25 cellular contexts compared by ENCODE assay signal in genomic region chr2:136185991-136186771, GRCh38.
DNase-seq lines count a peak whose midpoint lies in the region; ATAC-seq and TF ChIP-seq lines count a peak whose summit lies in the region.
"Had no signal": no experiment of that assay in that cellular context is flagged by ENCODE, and none has a peak within 500 bp of the region (broad histone marks: within the 10 kb centered on the region; RNA-seq: fewer than 3 reads in every experiment).

No MANE protein-coding gene starts in this region.

- no peak overlapping the region for H3K27ac Mint-ChIP-seq in activated CD4-positive, alpha-beta memory T cell treated with anti-CD3 and anti-CD28 coated beads for 36 hours
- no peak overlapping the region for H3K27ac Mint-ChIP-seq in activated CD4-positive, alpha-beta memory T cell treated with anti-CD3 and anti-CD28 coated beads, Interleukin-2, amount 10 ng/mL, durations not matched to agents 7 days and 5 days
- H3K27ac Mint-ChIP-seq in T-cell (no peak overlapping the region), glutamatergic neuron (ENCODE audit: unreplicated experiment) (no peak overlapping the region)
- H3K27ac Mint-ChIP-seq: activated naive CD8-positive, alpha-beta T cell treated with anti-CD3 and anti-CD28 coated beads for 36 hours; activated T-helper 1 cell treated with anti-CD3 and anti-CD28 coated beads, Interleukin-12 subunit alpha, Interleukin-12 subunit beta, Interleukin-2, Interleukin-4 antibody, amounts not matched to agents 30 ng/mL and 10 ng/mL and 1 ng/mL, durations not matched to agents 14 hours and 24 hours and 36 hours had no signal

- TF ChIP-seq CTCF in glutamatergic neuron (IDR thresholded peaks at IDR 0.05; ENCODE audit: partially characterized antibody, unreplicated experiment), result no peak

- CTCF ChIA-PET in activated CD4-positive, alpha-beta memory T cell treated with anti-CD3 and anti-CD28 coated beads for 36 hours (lab: Charles Lee), result no interaction called here
- CTCF ChIA-PET in activated CD4-positive, alpha-beta memory T cell treated with anti-CD3 and anti-CD28 coated beads, Interleukin-2, amount 10 ng/mL, durations not matched to agents 7 days and 5 days (lab: Charles Lee), result no interaction called here
- CTCF ChIA-PET in T-cell (lab: Charles Lee), result interaction anchor here in 1 of 2 donors (1.3 kb wide), 1 partner anchor 40 kb away, joined by 3 read pairs; no protein-coding TSS in a partner anchor

- H3K27ac ChIP-seq in substantia nigra (ENCODE audit: low read depth, low read length, poor library complexity, severe bottlenecking), result no peak overlapping the region
- H3K27ac ChIP-seq: cardiac muscle cell, dorsolateral prefrontal cortex, epithelial cell of prostate, gastrocnemius medialis, psoas muscle, spleen, vagina, WERI-Rb-1 had no signal

- peaks cover 4% of the 10 kb centered on the region for H3K4me1 Mint-ChIP-seq in activated CD4-positive, alpha-beta memory T cell treated with anti-CD3 and anti-CD28 coated beads for 36 hours (ENCODE audit: low read depth)
- no peaks in the 10 kb centered on the region for H3K4me1 Mint-ChIP-seq in activated CD4-positive, alpha-beta memory T cell treated with anti-CD3 and anti-CD28 coated beads, Interleukin-2, amount 10 ng/mL, durations not matched to agents 7 days and 5 days
- H3K4me1 Mint-ChIP-seq in T-cell, result peaks cover 0 to 9% (median 4%) of the 10 kb centered on the region in 3 donors
- no peaks in the 10 kb centered on the region for H3K4me1 Mint-ChIP-seq in glutamatergic neuron (ENCODE audit: low read depth, unreplicated experiment)
- H3K4me1 Mint-ChIP-seq: activated naive CD8-positive, alpha-beta T cell treated with anti-CD3 and anti-CD28 coated beads for 36 hours had no signal

- ATAC-seq in T-cell (replicated peaks in 1 of 4) (no peak), HG03520 (IDR thresholded peaks at IDR 0.05; ENCODE audit: unreplicated experiment) (no peak)
- ATAC-seq: gastrocnemius medialis had no signal

- in situ Hi-C loops in SK-MEL-5 (cut with HindIII; ENCODE audit: low pct_unique_long_range_greater_than_20kb, low sequenced_read_pairs), result no loop called here

- intact Hi-C loops in activated CD4-positive, alpha-beta memory T cell treated with anti-CD3 and anti-CD28 coated beads for 36 hours (cut with micrococcal nuclease), result no loop called here
- intact Hi-C loops in head of caudate nucleus (cut with DNase I), result no loop called here

- H3K4me3 Mint-ChIP-seq in activated CD4-positive, alpha-beta memory T cell treated with anti-CD3 and anti-CD28 coated beads for 36 hours, result no peak overlapping the region
- H3K4me3 Mint-ChIP-seq in activated CD4-positive, alpha-beta memory T cell treated with anti-CD3 and anti-CD28 coated beads, Interleukin-2, amount 10 ng/mL, durations not matched to agents 7 days and 5 days, result no peak overlapping the region
- H3K4me3 Mint-ChIP-seq in T-cell, result no peak overlapping the region
- no peak overlapping the region for H3K4me3 Mint-ChIP-seq in glutamatergic neuron (ENCODE audit: unreplicated experiment)
- H3K4me3 Mint-ChIP-seq: activated naive CD8-positive, alpha-beta T cell treated with anti-CD3 and anti-CD28 coated beads for 36 hours; activated T-helper 1 cell treated with anti-CD3 and anti-CD28 coated beads, Interleukin-12 subunit alpha, Interleukin-12 subunit beta, Interleukin-2, Interleukin-4 antibody, amounts not matched to agents 30 ng/mL and 10 ng/mL and 1 ng/mL, durations not matched to agents 14 hours and 24 hours and 36 hours; CD14-positive monocyte had no signal

- POLR2A ChIA-PET in activated CD4-positive, alpha-beta memory T cell treated with anti-CD3 and anti-CD28 coated beads for 36 hours (lab: Charles Lee), result interaction anchor here (0.5 kb wide), 1 partner anchor 102 kb away, joined by 3 read pairs; no protein-coding TSS in a partner anchor
- POLR2A ChIA-PET in activated CD4-positive, alpha-beta memory T cell treated with anti-CD3 and anti-CD28 coated beads, Interleukin-2, amount 10 ng/mL, durations not matched to agents 7 days and 5 days (lab: Charles Lee), result no interaction called here
- POLR2A ChIA-PET in T-cell (lab: Charles Lee), result no interaction called here

- H3K27me3 Mint-ChIP-seq in activated CD4-positive, alpha-beta memory T cell treated with anti-CD3 and anti-CD28 coated beads for 36 hours, result no peaks in the 10 kb centered on the region
- H3K27me3 Mint-ChIP-seq in activated CD4-positive, alpha-beta memory T cell treated with anti-CD3 and anti-CD28 coated beads, Interleukin-2, amount 10 ng/mL, durations not matched to agents 7 days and 5 days, result peaks cover 2% of the 10 kb centered on the region
- H3K27me3 Mint-ChIP-seq in T-cell (peaks cover 0 to 3% of the 10 kb centered on the region in 2 donors), glutamatergic neuron (ENCODE audit: unreplicated experiment) (no peaks in the 10 kb centered on the region)
- H3K27me3 Mint-ChIP-seq: activated naive CD8-positive, alpha-beta T cell treated with anti-CD3 and anti-CD28 coated beads for 36 hours had no signal

- H3K9me3 Mint-ChIP-seq in activated CD4-positive, alpha-beta memory T cell treated with anti-CD3 and anti-CD28 coated beads for 36 hours, result peaks cover 3% of the 10 kb centered on the region
- H3K9me3 Mint-ChIP-seq in activated CD4-positive, alpha-beta memory T cell treated with anti-CD3 and anti-CD28 coated beads, Interleukin-2, amount 10 ng/mL, durations not matched to agents 7 days and 5 days, result peaks cover 9% of the 10 kb centered on the region
- H3K9me3 Mint-ChIP-seq in T-cell (no peaks in the 10 kb centered on the region), glutamatergic neuron (ENCODE audit: unreplicated experiment) (peaks cover 2% of the 10 kb centered on the region)

- DNase-seq in activated CD4-positive, alpha-beta memory T cell treated with anti-CD3 and anti-CD28 coated beads for 36 hours, result peak; percentile 25
- no peak for DNase-seq in activated CD4-positive, alpha-beta memory T cell treated with anti-CD3 and anti-CD28 coated beads, Interleukin-2, amount 10 ng/mL, durations not matched to agents 7 days and 5 days
- DNase-seq in SK-MEL-5 (ENCODE audit: low read depth, low spot score), result peak; percentile 22
- peak in 33 of 42 donors; percentile 8 to 72 (median 37) for DNase-seq in head of caudate nucleus
- DNase-seq in substantia nigra (lab: John Stamatoyannopoulos, UW), result peak in 30 of 49 donors; percentile 1 to 56 (median 18)
- DNase-seq in T-cell, result no peak
- DNase-seq in glutamatergic neuron, result no peak
- DNase-seq: activated naive CD8-positive, alpha-beta T cell treated with anti-CD3 and anti-CD28 coated beads for 36 hours; DMS79; gastrocnemius medialis; KG1; left cardiac atrium; NCI-H526 treated with DMSO at 0.1 percent for 48 hours; psoas muscle; spleen; stimulated activated CD4-positive, alpha-beta T cell treated with anti-CD3 and anti-CD28 coated beads, Interleukin-4, amount 100 ng/mL, for 4 hours; T-helper 2 cell; WERI-Rb-1 had no signal

- H3K36me3 Mint-ChIP-seq in activated CD4-positive, alpha-beta memory T cell treated with anti-CD3 and anti-CD28 coated beads for 36 hours, result no peaks in the 10 kb centered on the region
- peaks cover 5% of the 10 kb centered on the region for H3K36me3 Mint-ChIP-seq in activated CD4-positive, alpha-beta memory T cell treated with anti-CD3 and anti-CD28 coated beads, Interleukin-2, amount 10 ng/mL, durations not matched to agents 7 days and 5 days (ENCODE audit: low read depth)
- H3K36me3 Mint-ChIP-seq in T-cell (no peaks in the 10 kb centered on the region), glutamatergic neuron (ENCODE audit: unreplicated experiment) (no peaks in the 10 kb centered on the region)
- H3K36me3 Mint-ChIP-seq: activated naive CD8-positive, alpha-beta T cell treated with anti-CD3 and anti-CD28 coated beads for 36 hours had no signal

Comparison
In these comparisons a context has a peak if more than half of its experiments do, and no peak if none do; other contexts are left out.
1. DNase-seq: peak in activated CD4-positive, alpha-beta memory T cell treated with anti-CD3 and anti-CD28 coated beads for 36 hours (single experiment), SK-MEL-5 (single experiment), head of caudate nucleus (33 of 42) and substantia nigra (30 of 49); none in activated CD4-positive, alpha-beta memory T cell treated with anti-CD3 and anti-CD28 coated beads, Interleukin-2, amount 10 ng/mL, durations not matched to agents 7 days and 5 days (single experiment), T-cell (0 of 34) and glutamatergic neuron (single experiment).